Comparison of ENCODE assay signal across 8 cellular contexts in the genomic region with DNA sequence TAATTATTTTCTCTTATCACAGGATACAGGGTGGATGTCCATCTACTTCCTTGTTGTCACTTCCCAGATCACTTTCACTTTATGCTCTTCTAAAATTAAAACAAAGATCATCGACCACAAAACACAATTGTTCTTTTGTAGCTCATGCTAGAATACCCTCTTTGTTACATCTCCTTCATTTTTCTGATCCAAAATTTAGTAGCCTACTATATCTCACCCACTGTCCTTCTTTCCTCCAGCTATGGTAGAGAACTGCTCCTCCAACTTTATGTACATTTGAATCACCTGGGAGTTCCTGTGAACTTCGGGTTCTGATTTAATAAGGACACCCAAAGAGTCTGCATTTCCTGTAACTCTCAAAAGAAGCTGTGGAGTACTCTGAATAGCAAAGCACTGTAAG. TPM values are rescaled to one million over a fixed set of nuclear protein-coding genes. Genes with fewer than 3 reads are reported as not detected.
A peak's percentile ranks its signal among the peaks of the same experiment; 100 is the strongest.
DNase-seq lines count a peak whose midpoint lies in the region; ATAC-seq and TF ChIP-seq lines count a peak whose summit lies in the region.

No MANE protein-coding gene starts in this region.

- no peak overlapping the region for H2BK12ac ChIP-seq in H9 (ENCODE audit: insufficient read length, low read depth, low read length)

- no peak overlapping the region for H3K4me2 ChIP-seq in H9 (ENCODE audit: insufficient read depth, insufficient read length, low read length)

- H2BK120ac ChIP-seq in H9 (ENCODE audit: low read depth, low read length, poor library complexity, severe bottlenecking): no peak overlapping the region

- H3K27ac ChIP-seq in H9 (ENCODE audit: insufficient read length, low read depth, low read length): no peak overlapping the region

- no peaks in the 10 kb centered on the region for H3K27me3 Mint-ChIP-seq in stimulated activated naive CD8-positive, alpha-beta T cell treated with anti-CD3 and anti-CD28 coated beads, Interleukin-15, Interleukin-2, amounts not matched to agents 100 ng/mL and 50 ng/mL, for 24 hours
- peaks cover 36% of the 10 kb centered on the region for H3K27me3 Mint-ChIP-seq in H9 (ENCODE audit: low read depth)

- no CpG with 5 or more reads among the region's 2 CpGs for WGBS in H9 (ENCODE audit: extremely low coverage, insufficient read length, low lambda C conversion rate)

- no peak overlapping the region for H3K4ac ChIP-seq in H9 (ENCODE audit: low read depth, low read length)

- ATAC-seq in stimulated activated naive CD8-positive, alpha-beta T cell treated with anti-CD3 and anti-CD28 coated beads, Interleukin-15, Interleukin-2, amounts not matched to agents 100 U/mL and 50 U/mL, for 24 hours: no peak
- ATAC-seq in HG03442 (IDR thresholded peaks at IDR 0.05; ENCODE audit: unreplicated experiment): no peak

- H3K9me3 Mint-ChIP-seq in stimulated activated naive CD8-positive, alpha-beta T cell treated with anti-CD3 and anti-CD28 coated beads, Interleukin-15, Interleukin-2, amounts not matched to agents 100 ng/mL and 50 ng/mL, for 24 hours: peaks cover 7% of the 10 kb centered on the region
- H3K9me3 Mint-ChIP-seq in H9: peaks cover 0 to 8% of the 10 kb centered on the region in 2 experiments; a peak in 1 of 5 replicates

- H4K91ac ChIP-seq in H9 (ENCODE audit: insufficient read length, low read depth, low read length): no peak overlapping the region

- peaks cover 26% of the 10 kb centered on the region for H3K4me1 Mint-ChIP-seq in stimulated activated naive CD8-positive, alpha-beta T cell treated with anti-CD3 and anti-CD28 coated beads, Interleukin-15, Interleukin-2, amounts not matched to agents 100 ng/mL and 50 ng/mL, for 24 hours (ENCODE audit: low read depth)
- peaks cover 10 to 13% of the 10 kb centered on the region in 2 experiments for H3K4me1 Mint-ChIP-seq in H9

- no peak for DNase-seq in stimulated activated naive CD8-positive, alpha-beta T cell treated with anti-CD3 and anti-CD28 coated beads, Interleukin-15, Interleukin-2, amounts not matched to agents 100 U/mL and 50 U/mL, for 24 hours
- DNase-seq in adipocyte (ENCODE audit: low read depth) (peak; percentile 9), myocyte (ENCODE audit: low read depth) (peak; percentile 57), H9 (no peak), BE2C (no peak)
- no peak for DNase-seq in activated CD8-positive, alpha-beta memory T cell treated with anti-CD3 and anti-CD28 coated beads for 24 hours

- no peak overlapping the region for H3K18ac ChIP-seq in H9 (ENCODE audit: insufficient read length, low read depth, low read length)

- no peak overlapping the region for H2BK5ac ChIP-seq in H9 (ENCODE audit: insufficient read length, low read length)

- H3K36me3 ChIP-seq in adipocyte (ENCODE audit: control insufficient read depth, insufficient read depth, low read length, severe bottlenecking) (no peaks in the 10 kb centered on the region), BE2C (no peaks in the 10 kb centered on the region)

- no peaks in the 10 kb centered on the region for H4K20me1 ChIP-seq in H9 (ENCODE audit: control insufficient read depth, insufficient read depth, insufficient read length)

- H2BK20ac ChIP-seq in H9 (ENCODE audit: low read depth, low read length, poor library complexity, severe bottlenecking): no peak overlapping the region

- H3K36me3 Mint-ChIP-seq in stimulated activated naive CD8-positive, alpha-beta T cell treated with anti-CD3 and anti-CD28 coated beads, Interleukin-15, Interleukin-2, amounts not matched to agents 100 ng/mL and 50 ng/mL, for 24 hours (ENCODE audit: low read depth): peaks cover 7% of the 10 kb centered on the region
- peaks cover 0 to 7% (median 3%) of the 10 kb centered on the region in 3 experiments; a peak in 4 of 7 replicates for H3K36me3 Mint-ChIP-seq in H9 (ENCODE audit: insufficient read depth in 1 of 3, low read depth in 3 of 3)

- H3K4me3 Mint-ChIP-seq in stimulated activated naive CD8-positive, alpha-beta T cell treated with anti-CD3 and anti-CD28 coated beads, Interleukin-15, Interleukin-2, amounts not matched to agents 100 ng/mL and 50 ng/mL, for 24 hours: peak overlapping the region; percentile 99
- no peak overlapping the region for H3K4me3 Mint-ChIP-seq in H9

- H3K9ac ChIP-seq in adipocyte (ENCODE audit: low read length) (no peak overlapping the region), H9 (ENCODE audit: extremely low read depth, insufficient read length, low read length) (no peak overlapping the region)

- H2AK5ac ChIP-seq in H9 (ENCODE audit: insufficient read length, low read length): no peak overlapping the region

- H4K5ac ChIP-seq in H9 (ENCODE audit: insufficient read length, low read depth, low read length): no peak overlapping the region

- no peaks in the 10 kb centered on the region for H3K79me2 ChIP-seq in H9 (ENCODE audit: insufficient read depth, low read length)

- no peak overlapping the region for H3K23ac ChIP-seq in H9 (ENCODE audit: insufficient read length, low read depth, low read length)

- TF ChIP-seq CTCF in H9 (conservative IDR thresholded peaks at IDR 0.05): no peak
- TF ChIP-seq CTCF in BE2C (IDR thresholded peaks at IDR 0.05; ENCODE audit: low read depth, low read length): no peak

- peaks cover 7% of the 10 kb centered on the region for H3K23me2 ChIP-seq in H9 (ENCODE audit: insufficient read length, low read depth, low read length, poor library complexity, severe bottlenecking)

- H4K8ac ChIP-seq in H9 (replicated peaks; ENCODE audit: insufficient read length, low read depth, low read length): no peak overlapping the region

- no peaks in the 10 kb centered on the region for H3K79me1 ChIP-seq in H9 (ENCODE audit: insufficient read depth, low read depth, low read length, poor library complexity, severe bottlenecking)

- no peak overlapping the region for H2AFZ ChIP-seq in H9 (ENCODE audit: low read length)

- no peaks in the 10 kb centered on the region for H3K27me3 ChIP-seq in adipocyte (replicated peaks; ENCODE audit: control insufficient read depth, insufficient read depth, low read length)
- H3K27me3 ChIP-seq in H9 (ENCODE audit: insufficient read depth, low read length): no peaks in the 10 kb centered on the region; the same call in 1 of the 2 replicates
- H3K27me3 ChIP-seq in BE2C: peaks cover 25% of the 10 kb centered on the region

- H3T11ph ChIP-seq in H9 (ENCODE audit: low read length): no peak overlapping the region

- peak overlapping the region; percentile 81 for H3K27ac Mint-ChIP-seq in stimulated activated naive CD8-positive, alpha-beta T cell treated with anti-CD3 and anti-CD28 coated beads, Interleukin-15, Interleukin-2, amounts not matched to agents 100 ng/mL and 50 ng/mL, for 24 hours
- no peak overlapping the region for H3K27ac Mint-ChIP-seq in H9

- H3K9me3 ChIP-seq in adipocyte (ENCODE audit: control insufficient read depth, low read length) (no peaks in the 10 kb centered on the region), H9 (ENCODE audit: control insufficient read depth, low read depth, low read length) (no peaks in the 10 kb centered on the region), BE2C (peaks cover 8% of the 10 kb centered on the region; the same call in 1 of the 2 replicates)

- H3K4me3 ChIP-seq in adipocyte (ENCODE audit: low read length): peak overlapping the region; percentile 72
- H3K4me3 ChIP-seq in BE2C (ENCODE audit: low read depth, low read length): no peak overlapping the region

- H3K4me1 ChIP-seq in adipocyte (ENCODE audit: control insufficient read depth, insufficient read depth, low read length) (peaks cover 6% of the 10 kb centered on the region), H9 (ENCODE audit: insufficient read depth, low read length) (no peaks in the 10 kb centered on the region), BE2C (no peaks in the 10 kb centered on the region; the same call in 1 of the 2 replicates)

- H2BK15ac ChIP-seq in H9 (ENCODE audit: low read depth, low read length): no peak overlapping the region

- no peak overlapping the region for H3K56ac ChIP-seq in H9 (ENCODE audit: insufficient read length, low read depth, low read length)

- H3K14ac ChIP-seq in H9 (ENCODE audit: insufficient read depth, low read length): no peak overlapping the region

RNA-seq across cellular contexts. Expression of gene AHR, which starts 1.2 kb away (rescaled TPM):
- total RNA-seq in myocyte (84.7 and 96.4 TPM in 2 replicates), H9 (2021) (5.2 and 6.1 TPM in 2 replicates)
- polyA plus RNA-seq in myocyte (2012): 38.3 TPM
- not detected for polyA plus RNA-seq in BE2C (2012; ENCODE audit: insufficient read depth, insufficient read length, low read depth)

Comparison
In these comparisons a context has a peak if more than half of its experiments do, and no peak if none do; other contexts are left out.
1. DNase-seq: peak in adipocyte (single experiment) and myocyte (single experiment); none in stimulated activated naive CD8-positive, alpha-beta T cell treated with anti-CD3 and anti-CD28 coated beads, Interleukin-15, Interleukin-2, amounts not matched to agents 100 U/mL and 50 U/mL, for 24 hours (single experiment), H9 (single experiment), BE2C (single experiment) and activated CD8-positive, alpha-beta memory T cell treated with anti-CD3 and anti-CD28 coated beads for 24 hours (single experiment).
2. RNA of gene AHR, which starts 1.2 kb away (total RNA-seq): 84.7 to 96.4 TPM in myocyte; 5.2 to 6.1 TPM in H9; every median in the first group is over 10 times any median in the second.